30 cellular contexts compared by ENCODE assay signal in the genomic region with DNA sequence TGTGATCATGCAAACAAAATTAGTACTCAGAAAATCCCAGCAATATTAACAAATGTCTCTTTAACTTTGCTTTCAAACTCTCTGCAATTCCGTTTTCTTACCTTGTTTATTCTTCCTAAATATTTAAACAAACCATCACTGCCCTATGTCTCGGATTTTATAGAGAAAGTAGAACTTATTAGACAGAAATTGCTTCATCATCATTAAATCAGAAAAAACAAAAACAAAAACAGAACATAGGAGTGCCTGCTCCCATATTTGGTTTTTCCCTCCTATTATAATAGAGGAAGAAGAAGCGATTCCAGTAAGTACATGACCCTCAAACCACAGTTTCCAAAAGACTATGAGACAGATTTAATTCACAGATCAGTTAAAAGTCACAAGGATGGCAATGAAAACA.
"Had no signal": no experiment of that assay in that cellular context is flagged by ENCODE, and none has a peak within 500 bp of the region (broad histone marks: within the 10 kb centered on the region; RNA-seq: fewer than 3 reads in every experiment).

No MANE protein-coding gene starts in this region.

- H3K4me3 ChIP-seq: ascending aorta, breast epithelium, cardiac muscle cell, colonic mucosa, esophagus squamous epithelium had no signal

- H3K36me3 ChIP-seq: ascending aorta, breast epithelium, cardiac muscle cell, colonic mucosa, esophagus squamous epithelium had no signal

- H3K36me3 Mint-ChIP-seq: activated CD4-positive, alpha-beta memory T cell treated with anti-CD3 and anti-CD28 coated beads for 36 hours; activated CD8-positive, alpha-beta memory T cell treated with anti-CD3 and anti-CD28 coated beads, Interleukin-2, amount 10 ng/mL, durations not matched to agents 7 days and 5 days; activated naive CD4-positive, alpha-beta T cell treated with anti-CD3 and anti-CD28 coated beads, Interleukin-2, amount 10 ng/mL, durations not matched to agents 7 days and 5 days; activated naive CD4-positive, alpha-beta T cell treated with anti-CD3 and anti-CD28 coated beads, Interleukin-2, amount 50 U/mL, for 72 hours; activated naive CD8-positive, alpha-beta T cell treated with anti-CD3 and anti-CD28 coated beads, Interleukin-2, amount 10 ng/mL, durations not matched to agents 7 days and 5 days; brain had no signal

- FAIRE-seq: endometrium, endothelial cell of umbilical vein, frontal cortex had no signal

- H3K27ac ChIP-seq: ascending aorta, breast epithelium, cardiac muscle cell, colonic mucosa, epithelial cell of prostate, esophagus squamous epithelium had no signal

- H3K27me3 ChIP-seq: ascending aorta, cardiac muscle cell, esophagus squamous epithelium had no signal

- H3K9me3 Mint-ChIP-seq: activated CD4-positive, alpha-beta memory T cell treated with anti-CD3 and anti-CD28 coated beads for 36 hours; activated CD4-positive, alpha-beta T cell treated with anti-CD3 and anti-CD28 coated beads, Interleukin-2, amount 10 ng/mL, durations not matched to agents 24 days and 14 days; activated naive CD4-positive, alpha-beta T cell treated with anti-CD3 and anti-CD28 coated beads, Interleukin-2, amount 10 ng/mL, durations not matched to agents 7 days and 5 days; activated naive CD8-positive, alpha-beta T cell treated with anti-CD3 and anti-CD28 coated beads, Interleukin-2, amount 10 ng/mL, durations not matched to agents 7 days and 5 days; brain had no signal

- H3K27me3 Mint-ChIP-seq: activated CD4-positive, alpha-beta memory T cell treated with anti-CD3 and anti-CD28 coated beads for 36 hours; activated CD4-positive, alpha-beta T cell treated with anti-CD3 and anti-CD28 coated beads for 36 hours; activated CD4-positive, alpha-beta T cell treated with anti-CD3 and anti-CD28 coated beads, Interleukin-2, amount 10 ng/mL, durations not matched to agents 24 days and 14 days; activated CD8-positive, alpha-beta memory T cell treated with anti-CD3 and anti-CD28 coated beads, Interleukin-2, amount 10 ng/mL, durations not matched to agents 7 days and 5 days; activated naive CD4-positive, alpha-beta T cell treated with anti-CD3 and anti-CD28 coated beads, Interleukin-2, amount 10 ng/mL, durations not matched to agents 7 days and 5 days; activated naive CD8-positive, alpha-beta T cell treated with anti-CD3 and anti-CD28 coated beads, Interleukin-2, amount 10 ng/mL, durations not matched to agents 7 days and 5 days; brain had no signal

- DNase-seq: activated CD4-positive, alpha-beta memory T cell treated with anti-CD3 and anti-CD28 coated beads for 36 hours; activated CD4-positive, alpha-beta T cell treated with anti-CD3 and anti-CD28 coated beads for 36 hours; activated CD4-positive, alpha-beta T cell treated with anti-CD3 and anti-CD28 coated beads, Interleukin-2, amount 10 ng/mL, durations not matched to agents 24 days and 14 days; activated CD4-positive, CD25-positive, alpha-beta regulatory T cell; activated CD4-positive, CD25-positive, alpha-beta regulatory T cell treated with anti-CD3 and anti-CD28 coated beads, Interleukin-2, amount 50 U/mL, for 72 hours; activated CD8-positive, alpha-beta memory T cell treated with anti-CD3 and anti-CD28 coated beads, Interleukin-2, amount 10 ng/mL, durations not matched to agents 7 days and 5 days; activated CD8-positive, alpha-beta memory T cell treated with anti-CD3 and anti-CD28 coated beads, Interleukin-2, amount 50 U/mL, for 4 hours; activated CD8-positive, alpha-beta T cell treated with anti-CD3 and anti-CD28 coated beads, Interleukin-2, amount 10 ng/mL, durations not matched to agents 7 days and 5 days; activated gamma-delta T cell; activated naive CD4-positive, alpha-beta T cell; activated naive CD4-positive, alpha-beta T cell treated with anti-CD3 and anti-CD28 coated beads, Interleukin-2, amount 10 ng/mL, durations not matched to agents 7 days and 5 days; activated naive CD8-positive, alpha-beta T cell treated with anti-CD3 and anti-CD28 coated beads, Interleukin-2, amount 10 ng/mL, durations not matched to agents 7 days and 5 days; activated T-cell treated with anti-CD3 and anti-CD28 coated beads, Interleukin-2, amount 50 U/mL, for 1 hour; activated T-cell treated with anti-CD3 and anti-CD28 coated beads, Interleukin-2, amount 50 U/mL, for 48 hours; central memory CD4-positive, alpha-beta T cell; cerebellar nuclear complex; colonic mucosa; effector CD8-positive, alpha-beta T cell; esophagus squamous epithelium; head of caudate nucleus; T-helper 2 cell had no signal

- H3K9me3 ChIP-seq: ascending aorta, breast epithelium, colonic mucosa, esophagus squamous epithelium had no signal

- H3K27ac Mint-ChIP-seq: activated CD4-positive, alpha-beta memory T cell treated with anti-CD3 and anti-CD28 coated beads for 36 hours; activated CD4-positive, alpha-beta T cell treated with anti-CD3 and anti-CD28 coated beads for 36 hours; activated CD4-positive, alpha-beta T cell treated with anti-CD3 and anti-CD28 coated beads, Interleukin-2, amount 10 ng/mL, durations not matched to agents 24 days and 14 days; activated CD8-positive, alpha-beta memory T cell treated with anti-CD3 and anti-CD28 coated beads, Interleukin-2, amount 10 ng/mL, durations not matched to agents 7 days and 5 days; activated CD8-positive, alpha-beta T cell treated with anti-CD3 and anti-CD28 coated beads, Interleukin-2, amount 10 ng/mL, durations not matched to agents 7 days and 5 days; activated naive CD4-positive, alpha-beta T cell treated with anti-CD3 and anti-CD28 coated beads, Interleukin-2, amount 10 ng/mL, durations not matched to agents 7 days and 5 days; activated naive CD4-positive, alpha-beta T cell treated with anti-CD3 and anti-CD28 coated beads, Interleukin-2, amount 50 U/mL, for 72 hours; activated naive CD8-positive, alpha-beta T cell treated with anti-CD3 and anti-CD28 coated beads, Interleukin-2, amount 10 ng/mL, durations not matched to agents 7 days and 5 days; brain had no signal

- H3K4me1 Mint-ChIP-seq: activated CD4-positive, alpha-beta T cell treated with anti-CD3 and anti-CD28 coated beads for 36 hours; activated CD4-positive, alpha-beta T cell treated with anti-CD3 and anti-CD28 coated beads, Interleukin-2, amount 10 ng/mL, durations not matched to agents 24 days and 14 days; activated CD8-positive, alpha-beta memory T cell treated with anti-CD3 and anti-CD28 coated beads, Interleukin-2, amount 10 ng/mL, durations not matched to agents 7 days and 5 days; activated naive CD4-positive, alpha-beta T cell treated with anti-CD3 and anti-CD28 coated beads, Interleukin-2, amount 10 ng/mL, durations not matched to agents 7 days and 5 days; activated naive CD8-positive, alpha-beta T cell treated with anti-CD3 and anti-CD28 coated beads, Interleukin-2, amount 10 ng/mL, durations not matched to agents 7 days and 5 days had no signal

- H3K4me3 Mint-ChIP-seq: activated CD4-positive, alpha-beta memory T cell treated with anti-CD3 and anti-CD28 coated beads for 36 hours; activated CD4-positive, alpha-beta T cell treated with anti-CD3 and anti-CD28 coated beads for 36 hours; activated CD4-positive, alpha-beta T cell treated with anti-CD3 and anti-CD28 coated beads, Interleukin-2, amount 10 ng/mL, durations not matched to agents 24 days and 14 days; activated CD8-positive, alpha-beta memory T cell treated with anti-CD3 and anti-CD28 coated beads, Interleukin-2, amount 10 ng/mL, durations not matched to agents 7 days and 5 days; activated CD8-positive, alpha-beta T cell treated with anti-CD3 and anti-CD28 coated beads, Interleukin-2, amount 10 ng/mL, durations not matched to agents 7 days and 5 days; activated naive CD4-positive, alpha-beta T cell treated with anti-CD3 and anti-CD28 coated beads, Interleukin-2, amount 10 ng/mL, durations not matched to agents 7 days and 5 days; activated naive CD8-positive, alpha-beta T cell treated with anti-CD3 and anti-CD28 coated beads, Interleukin-2, amount 10 ng/mL, durations not matched to agents 7 days and 5 days; brain had no signal

- ATAC-seq: activated CD4-positive, alpha-beta T cell treated with anti-CD3 and anti-CD28 coated beads for 36 hours; activated CD8-positive, alpha-beta memory T cell treated with anti-CD3 and anti-CD28 coated beads, Interleukin-2, amount 10 ng/mL, durations not matched to agents 7 days and 5 days; activated CD8-positive, alpha-beta T cell treated with anti-CD3 and anti-CD28 coated beads, Interleukin-2, amount 10 ng/mL, durations not matched to agents 7 days and 5 days; activated naive CD4-positive, alpha-beta T cell treated with anti-CD3 and anti-CD28 coated beads, Interleukin-2, amount 50 U/mL, for 72 hours had no signal

- H3K4me1 ChIP-seq: ascending aorta, breast epithelium, colonic mucosa, esophagus squamous epithelium had no signal
